Comparison of ENCODE assay signal across 1 cellular context in genomic region chr9:114058688-114059046, GRCh38.
TF ChIP-seq lines count a peak whose summit lies in the region.

No MANE protein-coding gene starts in this region.

TF ChIP-seq in HepG2, 621 proteins besides CTCF, POLR2A, EP300 and RAD21 (continued from another document):
- TF ChIP-seq MXD3 (CRISPR knock-in tag; IDR thresholded peaks at IDR 0.05) (no peak), ZNF644 (CRISPR knock-in tag; IDR thresholded peaks at IDR 0.05; ENCODE audit: low read depth) (0 out of 2 replicates have a peak, but pooled peaks have one; percentile 21), ZNF616 (CRISPR knock-in tag; IDR thresholded peaks at IDR 0.05; ENCODE audit: low read depth) (no peak), ZNF282 (IDR thresholded peaks at IDR 0.05; ENCODE audit: partially characterized antibody) (no peak), SP2 (CRISPR knock-in tag; IDR thresholded peaks at IDR 0.05) (no peak), ZNF615 (CRISPR knock-in tag; IDR thresholded peaks at IDR 0.05; ENCODE audit: borderline replicate concordance) (no peak)
- TF ChIP-seq, protein P1, sequence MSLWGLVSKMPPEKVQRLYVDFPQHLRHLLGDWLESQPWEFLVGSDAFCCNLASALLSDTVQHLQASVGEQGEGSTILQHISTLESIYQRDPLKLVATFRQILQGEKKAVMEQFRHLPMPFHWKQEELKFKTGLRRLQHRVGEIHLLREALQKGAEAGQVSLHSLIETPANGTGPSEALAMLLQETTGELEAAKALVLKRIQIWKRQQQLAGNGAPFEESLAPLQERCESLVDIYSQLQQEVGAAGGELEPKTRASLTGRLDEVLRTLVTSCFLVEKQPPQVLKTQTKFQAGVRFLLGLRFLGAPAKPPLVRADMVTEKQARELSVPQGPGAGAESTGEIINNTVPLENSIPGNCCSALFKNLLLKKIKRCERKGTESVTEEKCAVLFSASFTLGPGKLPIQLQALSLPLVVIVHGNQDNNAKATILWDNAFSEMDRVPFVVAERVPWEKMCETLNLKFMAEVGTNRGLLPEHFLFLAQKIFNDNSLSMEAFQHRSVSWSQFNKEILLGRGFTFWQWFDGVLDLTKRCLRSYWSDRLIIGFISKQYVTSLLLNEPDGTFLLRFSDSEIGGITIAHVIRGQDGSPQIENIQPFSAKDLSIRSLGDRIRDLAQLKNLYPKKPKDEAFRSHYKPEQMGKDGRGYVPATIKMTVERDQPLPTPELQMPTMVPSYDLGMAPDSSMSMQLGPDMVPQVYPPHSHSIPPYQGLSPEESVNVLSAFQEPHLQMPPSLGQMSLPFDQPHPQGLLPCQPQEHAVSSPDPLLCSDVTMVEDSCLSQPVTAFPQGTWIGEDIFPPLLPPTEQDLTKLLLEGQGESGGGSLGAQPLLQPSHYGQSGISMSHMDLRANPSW (CRISPR knock-in tag; IDR thresholded peaks at IDR 0.05; ENCODE audit: borderline replicate concordance) = no peak
- TF ChIP-seq, protein P2, sequence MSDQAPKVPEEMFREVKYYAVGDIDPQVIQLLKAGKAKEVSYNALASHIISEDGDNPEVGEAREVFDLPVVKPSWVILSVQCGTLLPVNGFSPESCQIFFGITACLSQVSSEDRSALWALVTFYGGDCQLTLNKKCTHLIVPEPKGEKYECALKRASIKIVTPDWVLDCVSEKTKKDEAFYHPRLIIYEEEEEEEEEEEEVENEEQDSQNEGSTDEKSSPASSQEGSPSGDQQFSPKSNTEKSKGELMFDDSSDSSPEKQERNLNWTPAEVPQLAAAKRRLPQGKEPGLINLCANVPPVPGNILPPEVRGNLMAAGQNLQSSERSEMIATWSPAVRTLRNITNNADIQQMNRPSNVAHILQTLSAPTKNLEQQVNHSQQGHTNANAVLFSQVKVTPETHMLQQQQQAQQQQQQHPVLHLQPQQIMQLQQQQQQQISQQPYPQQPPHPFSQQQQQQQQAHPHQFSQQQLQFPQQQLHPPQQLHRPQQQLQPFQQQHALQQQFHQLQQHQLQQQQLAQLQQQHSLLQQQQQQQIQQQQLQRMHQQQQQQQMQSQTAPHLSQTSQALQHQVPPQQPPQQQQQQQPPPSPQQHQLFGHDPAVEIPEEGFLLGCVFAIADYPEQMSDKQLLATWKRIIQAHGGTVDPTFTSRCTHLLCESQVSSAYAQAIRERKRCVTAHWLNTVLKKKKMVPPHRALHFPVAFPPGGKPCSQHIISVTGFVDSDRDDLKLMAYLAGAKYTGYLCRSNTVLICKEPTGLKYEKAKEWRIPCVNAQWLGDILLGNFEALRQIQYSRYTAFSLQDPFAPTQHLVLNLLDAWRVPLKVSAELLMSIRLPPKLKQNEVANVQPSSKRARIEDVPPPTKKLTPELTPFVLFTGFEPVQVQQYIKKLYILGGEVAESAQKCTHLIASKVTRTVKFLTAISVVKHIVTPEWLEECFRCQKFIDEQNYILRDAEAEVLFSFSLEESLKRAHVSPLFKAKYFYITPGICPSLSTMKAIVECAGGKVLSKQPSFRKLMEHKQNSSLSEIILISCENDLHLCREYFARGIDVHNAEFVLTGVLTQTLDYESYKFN (CRISPR knock-in tag; conservative IDR thresholded peaks at IDR 0.05) = peak; percentile 24; the same call in 1 of the 2 replicates
TF ChIP-seq in HepG2: peak in this region for 80.
